1 cellular context compared by ENCODE assay signal in the genomic region with DNA sequence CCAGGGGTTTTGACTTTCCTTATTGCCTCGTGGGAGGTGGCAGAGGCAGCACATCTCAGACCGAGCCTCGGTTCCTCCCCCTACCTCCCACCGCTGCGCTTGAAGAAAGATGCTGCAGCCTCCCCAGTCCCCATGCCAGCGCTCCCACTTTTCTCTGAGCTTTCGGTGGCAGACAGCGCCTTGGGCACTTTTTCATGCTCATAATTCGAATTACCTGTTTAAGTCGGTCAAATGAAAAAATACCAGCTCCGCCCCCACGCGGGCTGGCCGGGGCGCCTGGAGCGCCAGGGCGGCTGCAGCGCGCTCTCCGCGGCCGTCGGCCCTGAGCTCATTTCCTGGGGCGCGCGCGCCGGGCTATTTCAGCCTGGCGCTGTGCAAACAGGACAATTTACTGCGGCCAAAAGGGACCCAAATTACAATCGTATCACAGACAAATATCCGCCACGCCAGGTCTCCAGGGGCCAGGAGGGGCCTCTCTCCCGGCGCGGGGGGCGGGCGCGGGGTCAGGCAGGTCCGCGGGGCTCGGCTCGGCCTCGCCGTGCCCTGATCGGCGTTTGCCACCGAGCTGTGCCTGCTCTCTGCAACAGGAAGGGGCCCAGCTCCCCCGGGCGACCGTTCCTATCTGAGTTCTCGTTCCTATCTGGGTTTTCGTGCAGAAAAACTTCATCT.
A peak's percentile ranks its signal among the peaks of the same experiment; 100 is the strongest.
TF ChIP-seq lines count a peak whose summit lies in the region.

No MANE protein-coding gene starts in this region.

TF ChIP-seq in GM12878, 131 proteins besides CTCF, POLR2A, EP300 and RAD21 (continued from another document):
- TF ChIP-seq, protein P1, sequence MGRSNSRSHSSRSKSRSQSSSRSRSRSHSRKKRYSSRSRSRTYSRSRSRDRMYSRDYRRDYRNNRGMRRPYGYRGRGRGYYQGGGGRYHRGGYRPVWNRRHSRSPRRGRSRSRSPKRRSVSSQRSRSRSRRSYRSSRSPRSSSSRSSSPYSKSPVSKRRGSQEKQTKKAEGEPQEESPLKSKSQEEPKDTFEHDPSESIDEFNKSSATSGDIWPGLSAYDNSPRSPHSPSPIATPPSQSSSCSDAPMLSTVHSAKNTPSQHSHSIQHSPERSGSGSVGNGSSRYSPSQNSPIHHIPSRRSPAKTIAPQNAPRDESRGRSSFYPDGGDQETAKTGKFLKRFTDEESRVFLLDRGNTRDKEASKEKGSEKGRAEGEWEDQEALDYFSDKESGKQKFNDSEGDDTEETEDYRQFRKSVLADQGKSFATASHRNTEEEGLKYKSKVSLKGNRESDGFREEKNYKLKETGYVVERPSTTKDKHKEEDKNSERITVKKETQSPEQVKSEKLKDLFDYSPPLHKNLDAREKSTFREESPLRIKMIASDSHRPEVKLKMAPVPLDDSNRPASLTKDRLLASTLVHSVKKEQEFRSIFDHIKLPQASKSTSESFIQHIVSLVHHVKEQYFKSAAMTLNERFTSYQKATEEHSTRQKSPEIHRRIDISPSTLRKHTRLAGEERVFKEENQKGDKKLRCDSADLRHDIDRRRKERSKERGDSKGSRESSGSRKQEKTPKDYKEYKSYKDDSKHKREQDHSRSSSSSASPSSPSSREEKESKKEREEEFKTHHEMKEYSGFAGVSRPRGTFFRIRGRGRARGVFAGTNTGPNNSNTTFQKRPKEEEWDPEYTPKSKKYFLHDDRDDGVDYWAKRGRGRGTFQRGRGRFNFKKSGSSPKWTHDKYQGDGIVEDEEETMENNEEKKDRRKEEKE (IDR thresholded peaks at IDR 0.05), result no peak
- TF ChIP-seq REST (IDR thresholded peaks at IDR 0.05; ENCODE audit: low read depth, low read length), result no peak
- TF ChIP-seq E2F4 (IDR thresholded peaks at IDR 0.05; ENCODE audit: low read depth, low read length), result no peak
- TF ChIP-seq NRF1 (conservative IDR thresholded peaks at IDR 0.05; ENCODE audit: low read depth, low read length), result no peak
- no peak for TF ChIP-seq GATAD2B (conservative IDR thresholded peaks at IDR 0.05; ENCODE audit: low read depth)
- peak; percentile 91 for TF ChIP-seq HDAC6 (IDR thresholded peaks at IDR 0.05; ENCODE audit: unreplicated experiment)
- TF ChIP-seq, protein P2, sequence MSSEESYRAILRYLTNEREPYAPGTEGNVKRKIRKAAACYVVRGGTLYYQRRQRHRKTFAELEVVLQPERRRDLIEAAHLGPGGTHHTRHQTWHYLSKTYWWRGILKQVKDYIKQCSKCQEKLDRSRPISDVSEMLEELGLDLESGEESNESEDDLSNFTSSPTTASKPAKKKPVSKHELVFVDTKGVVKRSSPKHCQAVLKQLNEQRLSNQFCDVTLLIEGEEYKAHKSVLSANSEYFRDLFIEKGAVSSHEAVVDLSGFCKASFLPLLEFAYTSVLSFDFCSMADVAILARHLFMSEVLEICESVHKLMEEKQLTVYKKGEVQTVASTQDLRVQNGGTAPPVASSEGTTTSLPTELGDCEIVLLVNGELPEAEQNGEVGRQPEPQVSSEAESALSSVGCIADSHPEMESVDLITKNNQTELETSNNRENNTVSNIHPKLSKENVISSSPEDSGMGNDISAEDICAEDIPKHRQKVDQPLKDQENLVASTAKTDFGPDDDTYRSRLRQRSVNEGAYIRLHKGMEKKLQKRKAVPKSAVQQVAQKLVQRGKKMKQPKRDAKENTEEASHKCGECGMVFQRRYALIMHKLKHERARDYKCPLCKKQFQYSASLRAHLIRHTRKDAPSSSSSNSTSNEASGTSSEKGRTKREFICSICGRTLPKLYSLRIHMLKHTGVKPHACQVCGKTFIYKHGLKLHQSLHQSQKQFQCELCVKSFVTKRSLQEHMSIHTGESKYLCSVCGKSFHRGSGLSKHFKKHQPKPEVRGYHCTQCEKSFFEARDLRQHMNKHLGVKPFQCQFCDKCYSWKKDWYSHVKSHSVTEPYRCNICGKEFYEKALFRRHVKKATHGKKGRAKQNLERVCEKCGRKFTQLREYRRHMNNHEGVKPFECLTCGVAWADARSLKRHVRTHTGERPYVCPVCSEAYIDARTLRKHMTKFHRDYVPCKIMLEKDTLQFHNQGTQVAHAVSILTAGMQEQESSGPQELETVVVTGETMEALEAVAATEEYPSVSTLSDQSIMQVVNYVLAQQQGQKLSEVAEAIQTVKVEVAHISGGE (CRISPR knock-in tag; IDR thresholded peaks at IDR 0.05), result no peak
- TF ChIP-seq SIN3A (IDR thresholded peaks at IDR 0.05; ENCODE audit: low read depth, low read length), result no peak
- TF ChIP-seq HSF1 (IDR thresholded peaks at IDR 0.05; ENCODE audit: low read depth, low read length), result no peak
- TF ChIP-seq ZNF207 (IDR thresholded peaks at IDR 0.05; ENCODE audit: borderline replicate concordance), result no peak
- no peak for TF ChIP-seq LARP7 (IDR thresholded peaks at IDR 0.05)
